Comparison of ENCODE assay signal across 8 cellular contexts in the genomic region with DNA sequence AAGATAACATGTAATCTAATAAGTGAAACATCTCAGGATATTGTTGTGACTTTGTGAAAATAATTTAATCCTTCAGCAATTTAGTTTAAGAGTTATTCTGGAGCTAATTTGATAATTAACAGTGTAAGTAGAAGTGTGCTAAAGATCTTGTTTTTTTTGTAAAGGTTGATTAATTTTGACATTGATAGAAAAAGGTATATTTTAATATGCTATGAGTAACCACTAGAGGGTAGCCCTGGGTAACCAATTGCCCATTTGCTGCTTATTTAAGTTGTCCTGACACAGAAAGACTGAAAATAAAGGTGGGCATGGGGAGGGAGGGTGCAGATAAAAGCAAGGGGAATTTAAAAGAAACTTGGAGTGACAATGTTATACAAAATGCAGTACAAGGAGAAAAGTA.
DNase-seq lines count a peak whose midpoint lies in the region; ATAC-seq, FAIRE-seq and TF ChIP-seq lines count a peak whose summit lies in the region.
"Not testable (repeated sequence)": the region's sequence is repeated elsewhere in the genome, so short reads cannot be mapped to it uniquely, and the experiment has no call there.

No MANE protein-coding gene starts in this region.

- TF ChIP-seq POLR2A in GM12878 (IDR thresholded peaks at IDR 0.05; ENCODE audit: low read depth, low read length); right lobe of liver (IDR thresholded peaks at IDR 0.05): not testable (repeated sequence)

- RAD21 ChIA-PET in GM12878 (lab: Charles Lee; ENCODE audit: unreplicated experiment), result not testable (repeated sequence)

- TF ChIP-seq RAD21 in GM12878 (IDR thresholded peaks at IDR 0.05; ENCODE audit: insufficient read depth, low read depth, low read length), result peak; percentile 42

- not testable (repeated sequence) for H2AFZ ChIP-seq in GM12878 (ENCODE audit: control insufficient read depth, low read depth, low read length)

- peak; percentile 55 for ATAC-seq in GM18909 (IDR thresholded peaks at IDR 0.05; ENCODE audit: poor library complexity, unreplicated experiment)
- ATAC-seq in GM12878, result peak; percentile 62
- peak in 3 of 4 donors; percentile 35 to 49 (median 48) for ATAC-seq in right lobe of liver
- not testable (repeated sequence) for ATAC-seq in upper lobe of right lung

- in situ Hi-C loops in GM12878 (cut with MboI), result not testable (repeated sequence)

- SMC1A ChIA-PET in GM12878 (lab: Charles Lee; ENCODE audit: uncharacterized antibody, unreplicated experiment), result not testable (repeated sequence)

- not testable (repeated sequence) for H3K4me1 Mint-ChIP-seq in Calu3 (ENCODE audit: low read depth, unreplicated experiment)

- H3K27ac Mint-ChIP-seq in Calu3 (ENCODE audit: unreplicated experiment), result not testable (repeated sequence)

- H3K4me2 ChIP-seq in GM12878 (ENCODE audit: control insufficient read depth, insufficient read depth), result not testable (repeated sequence)

- intact Hi-C loops in Calu3 (cut with micrococcal nuclease; ENCODE audit: unreplicated experiment); GM12878 (cut with micrococcal nuclease; ENCODE audit: unreplicated experiment); right lobe of liver (cut with DNase I); upper lobe of right lung (cut with DNase I): not testable (repeated sequence)

- not testable (repeated sequence) for H4K20me1 ChIP-seq in GM12878 (ENCODE audit: control insufficient read depth, insufficient read depth)

- not testable (repeated sequence) for H3K27ac ChIP-seq in GM12878 (ENCODE audit: control insufficient read depth, insufficient read depth); right lobe of liver; upper lobe of right lung

- not testable (repeated sequence) for H3K27me3 ChIP-seq in GM12878 (replicated peaks in 1 of 2; ENCODE audit: control insufficient read depth in 2 of 2, insufficient read depth in 2 of 2, low read length in 1 of 2); right lobe of liver; upper lobe of right lung

- not testable (repeated sequence) for FAIRE-seq in GM12878 (lab: Jason Lieb, UNC)

- H3K4me1 ChIP-seq in GM12878 (ENCODE audit: control insufficient read depth, insufficient read depth, low read length); right lobe of liver; upper lobe of right lung: not testable (repeated sequence)

- not testable (repeated sequence) for H3K4me3 ChIP-seq in GM12878, right lobe of liver, upper lobe of right lung

- not testable (repeated sequence) for H3K36me3 Mint-ChIP-seq in Calu3 (ENCODE audit: insufficient read depth, unreplicated experiment)

- not testable (repeated sequence) for H3K27me3 Mint-ChIP-seq in Calu3 (ENCODE audit: unreplicated experiment)

- TF ChIP-seq CTCF in Calu3 (IDR thresholded peaks at IDR 0.05; ENCODE audit: unreplicated experiment) (peak; percentile 37), GM12878 (IDR thresholded peaks at IDR 0.05 in 2 of 3, conservative IDR thresholded peaks at IDR 0.05 in 1 of 3; ENCODE audit: control insufficient read depth in 2 of 3, extremely low read depth in 1 of 3, insufficient read depth in 1 of 3, low read depth in 3 of 3, low read length in 3 of 3) (peak in 2 of 3 experiments; percentile 7 to 24; a peak in 1 of 6 replicates), right lobe of liver (IDR thresholded peaks at IDR 0.05) (peak in 3 of 4 donors; percentile 22 to 41 (median 22)), upper lobe of right lung (IDR thresholded peaks at IDR 0.05) (peak; percentile 21)

- POLR2A ChIA-PET in GM12878 (lab: Charles Lee), result not testable (repeated sequence)

- CTCF ChIA-PET in Calu3 (lab: Charles Lee); GM12878 (lab: Yijun Ruan, JAX): not testable (repeated sequence)

- not testable (repeated sequence) for H3K9me3 Mint-ChIP-seq in Calu3 (ENCODE audit: low read depth, unreplicated experiment)

- H3K79me2 ChIP-seq in GM12878 (ENCODE audit: control insufficient read depth, insufficient read depth, low read length), result not testable (repeated sequence)

- not testable (repeated sequence) for H3K9ac ChIP-seq in GM12878 (ENCODE audit: control insufficient read depth, insufficient read depth, low read length)

- BruUV-seq in Calu3 (replicated peaks; lab: Mats Ljungman, UMichigan); GM12878 (replicated peaks; lab: Mats Ljungman, UMichigan): not testable (repeated sequence)

- not testable (repeated sequence) for H3K4me3 Mint-ChIP-seq in Calu3 (ENCODE audit: low read depth, unreplicated experiment)

- not testable (repeated sequence) for H3K36me3 ChIP-seq in GM12878 (ENCODE audit: control insufficient read depth in 2 of 2, insufficient read depth in 2 of 2, low read length in 1 of 2); right lobe of liver; upper lobe of right lung

- not testable (repeated sequence) for DNase-seq in Calu3; GM12878 (ENCODE audit: low read depth, low spot score); right lobe of liver; upper lobe of right lung
- peak; percentile 1 for DNase-seq in HT1080 (ENCODE audit: low read depth)
- peak; percentile 29 for DNase-seq in OCI-M1 (lab: John Stamatoyannopoulos, UW)
- DNase-seq in fibroblast of gingiva (ENCODE audit: low read depth), result peak; percentile 1

- not testable (repeated sequence) for TF ChIP-seq EP300 in GM12878 (IDR thresholded peaks at IDR 0.05; ENCODE audit: borderline replicate concordance in 1 of 2, control insufficient read depth in 1 of 2, low read depth in 2 of 2, low read length in 2 of 2)

- not testable (repeated sequence) for H3K9me3 ChIP-seq in GM12878 (replicated peaks; ENCODE audit: control insufficient read depth, insufficient read depth, low read length); right lobe of liver; upper lobe of right lung
